In genomic region chr3:18076301-18076700, GRCh38 we compare ENCODE assay signal across 29 cellular contexts.
"Had no signal": no experiment of that assay in that cellular context is flagged by ENCODE, and none has a peak within 500 bp of the region (broad histone marks: within the 10 kb centered on the region; RNA-seq: fewer than 3 reads in every experiment).

No MANE protein-coding gene starts in this region.

- H3K36me3 ChIP-seq: ascending aorta, breast epithelium, esophagus squamous epithelium had no signal

- ATAC-seq: activated naive CD4-positive, alpha-beta T cell treated with anti-CD3 and anti-CD28 coated beads, Interleukin-2, amount 50 U/mL, for 72 hours; activated T-cell treated with anti-CD3 and anti-CD28 coated beads, Interleukin-2, amount 50 U/mL, for 72 hours; effector memory CD8-positive, alpha-beta T cell had no signal

- H3K27ac ChIP-seq: ascending aorta, breast epithelium, epithelial cell of prostate, esophagus squamous epithelium had no signal

- H3K36me3 Mint-ChIP-seq: activated naive CD4-positive, alpha-beta T cell treated with anti-CD3 and anti-CD28 coated beads, Interleukin-2, amount 10 ng/mL, durations not matched to agents 7 days and 5 days; activated naive CD4-positive, alpha-beta T cell treated with anti-CD3 and anti-CD28 coated beads, Interleukin-2, amount 50 U/mL, for 72 hours; activated naive CD8-positive, alpha-beta T cell treated with anti-CD3 and anti-CD28 coated beads, Interleukin-2, amount 10 ng/mL, durations not matched to agents 7 days and 5 days; brain had no signal

- H3K4me3 Mint-ChIP-seq: activated CD4-positive, alpha-beta memory T cell treated with anti-CD3 and anti-CD28 coated beads, Interleukin-2, amount 10 ng/mL, durations not matched to agents 7 days and 5 days; activated CD4-positive, alpha-beta T cell treated with anti-CD3 and anti-CD28 coated beads, Interleukin-2, amount 10 ng/mL, durations not matched to agents 7 days and 5 days; activated naive CD4-positive, alpha-beta T cell treated with anti-CD3 and anti-CD28 coated beads, Interleukin-2, amount 10 ng/mL, durations not matched to agents 7 days and 5 days; activated naive CD8-positive, alpha-beta T cell treated with anti-CD3 and anti-CD28 coated beads, Interleukin-2, amount 10 ng/mL, durations not matched to agents 7 days and 5 days; activated T-cell treated with anti-CD3 and anti-CD28 coated beads, Interleukin-2, amount 50 U/mL, for 24 hours; activated T-cell treated with anti-CD3 and anti-CD28 coated beads, Interleukin-2, amount 50 U/mL, for 72 hours; brain; effector memory CD8-positive, alpha-beta T cell had no signal

- H3K4me1 Mint-ChIP-seq: activated CD4-positive, alpha-beta memory T cell treated with anti-CD3 and anti-CD28 coated beads, Interleukin-2, amount 10 ng/mL, durations not matched to agents 7 days and 5 days; activated CD4-positive, alpha-beta T cell treated with anti-CD3 and anti-CD28 coated beads, Interleukin-2, amount 10 ng/mL, durations not matched to agents 7 days and 5 days; activated naive CD4-positive, alpha-beta T cell treated with anti-CD3 and anti-CD28 coated beads, Interleukin-2, amount 10 ng/mL, durations not matched to agents 7 days and 5 days had no signal

- H3K27me3 ChIP-seq: ascending aorta, breast epithelium had no signal

- H3K27me3 Mint-ChIP-seq: brain had no signal

- FAIRE-seq: colon, endometrium, endothelial cell of umbilical vein, frontal cortex had no signal

- H3K27ac Mint-ChIP-seq: activated CD4-positive, alpha-beta memory T cell treated with anti-CD3 and anti-CD28 coated beads, Interleukin-2, amount 10 ng/mL, durations not matched to agents 7 days and 5 days; activated CD4-positive, alpha-beta T cell treated with anti-CD3 and anti-CD28 coated beads, Interleukin-2, amount 10 ng/mL, durations not matched to agents 7 days and 5 days; activated naive CD4-positive, alpha-beta T cell treated with anti-CD3 and anti-CD28 coated beads, Interleukin-2, amount 10 ng/mL, durations not matched to agents 7 days and 5 days; activated naive CD4-positive, alpha-beta T cell treated with anti-CD3 and anti-CD28 coated beads, Interleukin-2, amount 50 U/mL, for 72 hours; activated naive CD8-positive, alpha-beta T cell treated with anti-CD3 and anti-CD28 coated beads, Interleukin-2, amount 10 ng/mL, durations not matched to agents 7 days and 5 days; activated T-cell treated with anti-CD3 and anti-CD28 coated beads, Interleukin-2, amount 50 U/mL, for 24 hours; activated T-cell treated with anti-CD3 and anti-CD28 coated beads, Interleukin-2, amount 50 U/mL, for 72 hours; brain; effector memory CD8-positive, alpha-beta T cell had no signal

- H3K4me1 ChIP-seq: ascending aorta, breast epithelium had no signal

- DNase-seq: activated CD4-positive, alpha-beta memory T cell treated with anti-CD3 and anti-CD28 coated beads, Interleukin-2, amount 10 ng/mL, durations not matched to agents 7 days and 5 days; activated CD4-positive, alpha-beta T cell treated with anti-CD3 and anti-CD28 coated beads for 1 hour; activated CD4-positive, alpha-beta T cell treated with anti-CD3 and anti-CD28 coated beads for 4 hours; activated CD4-positive, alpha-beta T cell treated with anti-CD3 and anti-CD28 coated beads, Interleukin-2, amount 10 ng/mL, durations not matched to agents 7 days and 5 days; activated CD4-positive, alpha-beta T cell treated with anti-CD3 and anti-CD28 coated beads, Interleukin-2, amount 50 U/mL, for 4 hours; activated CD8-positive, alpha-beta memory T cell treated with anti-CD3 and anti-CD28 coated beads, Interleukin-2, amount 50 U/mL, for 48 hours; activated gamma-delta T cell; activated naive CD4-positive, alpha-beta T cell; activated naive CD4-positive, alpha-beta T cell treated with anti-CD3 and anti-CD28 coated beads, Interleukin-2, amount 10 ng/mL, durations not matched to agents 7 days and 5 days; activated naive CD8-positive, alpha-beta T cell treated with anti-CD3 and anti-CD28 coated beads, Interleukin-2, amount 10 ng/mL, durations not matched to agents 7 days and 5 days; activated T-cell treated with anti-CD3 and anti-CD28 coated beads for 4 hours; activated T-cell treated with anti-CD3 and anti-CD28 coated beads, Interleukin-2, amount 50 U/mL, for 24 hours; activated T-cell treated with anti-CD3 and anti-CD28 coated beads, Interleukin-2, amount 50 U/mL, for 72 hours; cortex of kidney; dermis blood vessel endothelial cell; effector CD4-positive, alpha-beta T cell; effector memory CD8-positive, alpha-beta T cell; esophagus squamous epithelium; head of caudate nucleus; T-helper 2 cell had no signal

- H3K4me3 ChIP-seq: ascending aorta, breast epithelium, esophagus squamous epithelium had no signal

- H3K9me3 ChIP-seq: ascending aorta, breast epithelium, esophagus squamous epithelium had no signal

- H3K9me3 Mint-ChIP-seq: activated CD4-positive, alpha-beta memory T cell treated with anti-CD3 and anti-CD28 coated beads, Interleukin-2, amount 10 ng/mL, durations not matched to agents 7 days and 5 days; activated CD4-positive, alpha-beta T cell treated with anti-CD3 and anti-CD28 coated beads, Interleukin-2, amount 10 ng/mL, durations not matched to agents 7 days and 5 days; activated naive CD4-positive, alpha-beta T cell treated with anti-CD3 and anti-CD28 coated beads, Interleukin-2, amount 10 ng/mL, durations not matched to agents 7 days and 5 days; activated naive CD4-positive, alpha-beta T cell treated with anti-CD3 and anti-CD28 coated beads, Interleukin-2, amount 50 U/mL, for 72 hours; activated T-cell treated with anti-CD3 and anti-CD28 coated beads, Interleukin-2, amount 50 U/mL, for 24 hours; activated T-cell treated with anti-CD3 and anti-CD28 coated beads, Interleukin-2, amount 50 U/mL, for 72 hours; brain; effector memory CD8-positive, alpha-beta T cell had no signal
